In the genomic region with DNA sequence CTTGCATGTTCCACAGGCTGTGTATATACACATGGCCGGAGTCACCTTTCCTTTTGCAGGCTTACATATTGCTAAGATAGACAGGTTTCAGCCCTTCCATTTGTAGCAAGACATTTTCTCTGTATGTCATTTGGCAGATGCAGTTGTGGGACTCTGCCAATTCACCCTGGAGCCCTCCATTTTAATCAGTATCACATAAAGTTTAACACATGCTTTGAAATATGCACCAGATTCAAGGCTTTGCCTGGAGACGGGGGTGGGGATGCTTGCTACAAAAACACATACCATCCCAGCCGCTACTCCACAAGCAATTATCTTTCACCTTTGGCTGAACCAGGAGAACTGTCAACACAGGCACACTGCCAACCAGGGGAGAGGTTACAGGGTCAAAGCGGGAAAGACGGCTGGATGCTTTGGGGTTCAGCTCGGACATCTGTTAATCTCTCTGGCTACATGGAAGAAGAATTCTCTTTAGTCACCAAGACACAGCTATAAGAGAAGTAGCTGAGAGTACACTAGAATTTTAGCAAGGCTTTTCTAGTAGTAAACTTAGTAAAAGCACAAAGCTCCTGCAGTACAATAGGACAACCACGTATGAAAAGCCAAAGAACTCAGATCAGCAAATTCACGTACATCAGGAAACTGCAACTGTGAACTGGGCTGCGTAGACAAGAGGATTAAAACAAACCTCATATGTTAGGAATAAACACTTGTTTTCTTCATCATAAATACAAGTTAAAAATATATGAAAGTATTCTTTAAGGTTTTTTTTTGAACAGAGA, we compare ENCODE assay signal across 11 cellular contexts.
DNase-seq lines count a peak whose midpoint lies in the region; ATAC-seq and TF ChIP-seq lines count a peak whose summit lies in the region.
"Had no signal": no experiment of that assay in that cellular context is flagged by ENCODE, and none has a peak within 500 bp of the region (broad histone marks: within the 10 kb centered on the region; RNA-seq: fewer than 3 reads in every experiment).

No MANE protein-coding gene starts in this region.

- no peaks in the 10 kb centered on the region for H3K9me3 Mint-ChIP-seq in mesothelial cell of epicardium
- H3K9me3 Mint-ChIP-seq in immature natural killer cell = no peaks in the 10 kb centered on the region

- H3K27ac Mint-ChIP-seq in mesothelial cell of epicardium (peak overlapping the region; percentile 97), immature natural killer cell (no peak overlapping the region)

- H3K4me3 Mint-ChIP-seq in mesothelial cell of epicardium = peak overlapping the region; percentile 48
- no peak overlapping the region for H3K4me3 Mint-ChIP-seq in immature natural killer cell

- TF ChIP-seq CTCF in choroid plexus epithelial cell (conservative IDR thresholded peaks at IDR 0.05; ENCODE audit: low read depth, low read length) (no peak), mesothelial cell of epicardium (IDR thresholded peaks at IDR 0.05; ENCODE audit: unreplicated experiment) (no peak)

- peaks cover 4% of the 10 kb centered on the region for H3K36me3 Mint-ChIP-seq in mesothelial cell of epicardium
- H3K36me3 Mint-ChIP-seq in immature natural killer cell = peaks cover 0 to 9% (median 9%) of the 10 kb centered on the region in 3 donors

- H3K4me3 ChIP-seq in choroid plexus epithelial cell (ENCODE audit: low read depth, low read length) = no peak overlapping the region

- DNase-seq in AG20443 (ENCODE audit: low spot score) (peak; percentile 22), NCI-H1417 (lab: John Stamatoyannopoulos, UW) (peak in 2 of 3 experiments; percentile 60 to 85), choroid plexus epithelial cell (ENCODE audit: low read depth) (peak; percentile 88), mesothelial cell of epicardium (ENCODE audit: low spot score in 2 of 2, unreplicated experiment in 2 of 2) (peak; percentile 37 to 55), epidermal melanocyte (ENCODE audit: insufficient read length, low spot score) (no peak), immature natural killer cell (no peak)
- DNase-seq: glutamatergic neuron, H7, NCI-H446 treated with DMSO at 0.1 percent for 48 hours had no signal

- peaks cover 71% of the 10 kb centered on the region for H3K4me1 Mint-ChIP-seq in mesothelial cell of epicardium
- no peaks in the 10 kb centered on the region for H3K4me1 Mint-ChIP-seq in immature natural killer cell

- H3K27me3 Mint-ChIP-seq in mesothelial cell of epicardium (ENCODE audit: low read depth) = no peaks in the 10 kb centered on the region
- peaks cover 0 to 2% (median 0%) of the 10 kb centered on the region in 3 donors for H3K27me3 Mint-ChIP-seq in immature natural killer cell (ENCODE audit: low read depth in 3 of 3)

- ATAC-seq in HG02571 (IDR thresholded peaks at IDR 0.05; ENCODE audit: unreplicated experiment) (no peak), HG03457 (IDR thresholded peaks at IDR 0.05; ENCODE audit: unreplicated experiment) (no peak)

Comparison
In these comparisons a context has a peak if more than half of its experiments do, and no peak if none do; other contexts are left out.
1. DNase-seq: peak in AG20443 (single experiment), NCI-H1417 (2 of 3), choroid plexus epithelial cell (single experiment) and mesothelial cell of epicardium (2 of 2); none in epidermal melanocyte (single experiment) and immature natural killer cell (0 of 3).